Comparison of ENCODE assay signal across 8 cellular contexts in genomic region chr12:122500685-122501488, GRCh38. TPM values are rescaled to one million over a fixed set of nuclear protein-coding genes. Genes with fewer than 3 reads are reported as not detected.
DNase-seq lines count a peak whose midpoint lies in the region; ATAC-seq and TF ChIP-seq lines count a peak whose summit lies in the region.

Gene ZCCHC8, minus strand, starts transcription at chr12:122500932. Its CDS starts 92 bp downstream, at chr12:122500840.

- POLR2A ChIA-PET in activated B cell treated with CpG ODN at 0.5 μM for 24 hours (lab: Charles Lee) = interaction anchor here (0.5 to 6.9 kb wide), 33 partner anchors 9 to 1966 kb away, joined by 3 to 202 read pairs (median 5); partner anchors contain the start of genes CLIP1, DENR, DIABLO and KNTC1

- peak within 1 kb of the TSS; percentile 61 to 85 (median 76) for H3K4me3 ChIP-seq in spleen

- H3K4me1 Mint-ChIP-seq in activated B cell treated with CpG ODN at 0.5 μM for 24 hours (peaks cover 44% of the 10 kb centered on the region), immature natural killer cell (peaks cover 33 to 37% of the 10 kb centered on the region in 2 donors)

- no peaks in the 10 kb centered on the region for H3K9me3 ChIP-seq in spleen

- H3K36me3 Mint-ChIP-seq in activated B cell treated with CpG ODN at 0.5 μM for 24 hours (ENCODE audit: low read depth) = peaks cover 51% of the 10 kb centered on the region
- H3K36me3 Mint-ChIP-seq in immature natural killer cell = peaks cover 3 to 10% (median 10%) of the 10 kb centered on the region in 3 donors

- in situ Hi-C loops in GM18951 (cut with MboI; ENCODE audit: low sequenced_read_pairs, unreplicated experiment) = no loop called here

- H3K4me1 ChIP-seq in spleen = peaks cover 26 to 65% (median 53%) of the 10 kb centered on the region in 6 donors

- H3K27me3 Mint-ChIP-seq in activated B cell treated with CpG ODN at 0.5 μM for 24 hours (no peaks in the 10 kb centered on the region), immature natural killer cell (ENCODE audit: low read depth in 3 of 3) (peaks cover 0 to 6% (median 5%) of the 10 kb centered on the region in 3 donors)

- H3K9me3 Mint-ChIP-seq in activated B cell treated with CpG ODN at 0.5 μM for 24 hours = no peaks in the 10 kb centered on the region
- H3K9me3 Mint-ChIP-seq in immature natural killer cell = no peaks in the 10 kb centered on the region

- TF ChIP-seq CTCF in AG09319 (IDR thresholded peaks at IDR 0.05; ENCODE audit: low read depth, low read length) = no peak; the same call in 1 of the 2 replicates
- TF ChIP-seq CTCF in activated B cell treated with CpG ODN at 0.5 μM for 24 hours (IDR thresholded peaks at IDR 0.05) = no peak
- TF ChIP-seq CTCF in spleen (IDR thresholded peaks at IDR 0.05 in 8 of 11, conservative IDR thresholded peaks at IDR 0.05 in 3 of 11) = peak in 8 of 11 experiments; percentile 19 to 59 (median 42)

- no peaks in the 10 kb centered on the region for H3K27me3 ChIP-seq in spleen (replicated peaks in 1 of 7)

- H3K27ac ChIP-seq in caudate nucleus (ENCODE audit: low read depth, low read length) (peak within 1 kb of the TSS; percentile 95), spleen (peak within 1 kb of the TSS; percentile 90 to 99 (median 98))

- TF ChIP-seq POLR2A in GM18951 (IDR thresholded peaks at IDR 0.05; ENCODE audit: extremely low read depth, insufficient read depth, insufficient read length) (peak; percentile 82), spleen (IDR thresholded peaks at IDR 0.05) (peak; percentile 59 to 97 (median 89))

- peak within 1 kb of the TSS; percentile 97 for H3K27ac Mint-ChIP-seq in activated B cell treated with CpG ODN at 0.5 μM for 24 hours
- peak within 1 kb of the TSS; percentile 89 to 99 (median 96) for H3K27ac Mint-ChIP-seq in immature natural killer cell

- H3K4me3 Mint-ChIP-seq in activated B cell treated with CpG ODN at 0.5 μM for 24 hours (peak within 1 kb of the TSS; percentile 97), immature natural killer cell (peak within 1 kb of the TSS; percentile 89 to 97 (median 92))

- CTCF ChIA-PET in activated B cell treated with CpG ODN at 0.5 μM for 24 hours (lab: Charles Lee) = interaction anchor here (0.9 to 2.8 kb wide), 10 partner anchors 21 to 145 kb away, joined by 3 to 11 read pairs (median 3); partner anchors contain the start of genes CLIP1, KNTC1 and RSRC2

- intact Hi-C loops in activated B cell treated with CpG ODN at 0.5 μM for 24 hours (cut with micrococcal nuclease) (loop anchor here (1.0 to 5.0 kb wide), 9 partner anchors 26 to 422 kb away; partner anchors contain the start of genes CLIP1, DENR, DIABLO and HCAR1), spleen (cut with DNase I; ENCODE audit: low total_unique reads) (no loop called here)

- peak; percentile 86 for ATAC-seq in HG03196 (IDR thresholded peaks at IDR 0.05; ENCODE audit: unreplicated experiment)
- ATAC-seq in activated B cell treated with CpG ODN at 0.5 μM for 24 hours (ENCODE audit: low read depth) = peak; percentile 92

- peaks cover 0 to 53% (median 30%) of the 10 kb centered on the region in 6 donors for H3K36me3 ChIP-seq in spleen

- DNase-seq in AG09319 (ENCODE audit: extremely low read depth, low read depth) (peak; percentile 95), NCI-H345 (lab: John Stamatoyannopoulos, UW) (peak; percentile 98), activated B cell treated with CpG ODN at 0.5 μM for 24 hours (peak; percentile 89), caudate nucleus (lab: John Stamatoyannopoulos, UW) (peak; percentile 65 to 98 (median 94)), immature natural killer cell (peak; percentile 90 to 92 (median 92)), spleen (peak; percentile 99)

- 1 to 6% (median 1%) methylated on average over 16 to 52 of the region's 52 CpGs for WGBS in spleen, 5 donors

RNA-seq across cellular contexts. Expression of gene ZCCHC8, which starts in this region (rescaled TPM):
- total RNA-seq in activated B cell treated with CpG ODN at 0.5 μM for 24 hours (39.8 and 48.0 TPM in 2 replicates), spleen (10 to 100 TPM; 28.2 to 37.1 (median 31.1) TPM)
- polyA plus RNA-seq in immature natural killer cell (10 to 100 TPM in 1 of 3 donors, 1 to 10 TPM in 2; 2.4 to 13.2 (median 5.6) TPM), spleen (10 to 100 TPM; 20.6 to 25.9 (median 24.5) TPM)

Comparison
In these comparisons a context has a peak if more than half of its experiments do, and no peak if none do; other contexts are left out.
1. Peak in every context shown above with its lines: DNase-seq, ATAC-seq, H3K4me3 ChIP-seq and H3K27ac ChIP-seq.
2. CTCF ChIP-seq: peak in spleen (8 of 11); none in AG09319 (single experiment) and activated B cell treated with CpG ODN at 0.5 μM for 24 hours (single experiment).